8 cellular contexts compared by ENCODE assay signal in genomic region chr3:182794806-182795369, GRCh38. TPM values are rescaled to one million over a fixed set of nuclear protein-coding genes. Genes with fewer than 3 reads are reported as not detected.
DNase-seq lines count a peak whose midpoint lies in the region; ATAC-seq and TF ChIP-seq lines count a peak whose summit lies in the region.

No MANE protein-coding gene starts in this region.

- H3K4me1 ChIP-seq in foreskin keratinocyte (no peaks in the 10 kb centered on the region), skeletal muscle satellite cell (ENCODE audit: control insufficient read depth, insufficient read depth, low read length) (peaks cover 11% of the 10 kb centered on the region)

- no peak for TF ChIP-seq CTCF in foreskin keratinocyte (conservative IDR thresholded peaks at IDR 0.05)

- DNase-seq in foreskin keratinocyte (no peak), iPS-NIHi11 (ENCODE audit: low spot score) (no peak), NCI-H2081 (lab: John Stamatoyannopoulos, UW) (no peak), SW480 (ENCODE audit: low spot score) (no peak)

- peak overlapping the region; percentile 90 for H3K9ac ChIP-seq in skeletal muscle satellite cell (ENCODE audit: low read depth, low read length)

- peak overlapping the region; percentile 96 for H3K4me3 ChIP-seq in skeletal muscle satellite cell (ENCODE audit: low read length)

- no peaks in the 10 kb centered on the region for H3K9me3 ChIP-seq in skeletal muscle satellite cell (replicated peaks; ENCODE audit: low read length)

- ATAC-seq in GM19043 (IDR thresholded peaks at IDR 0.05; ENCODE audit: low read depth, unreplicated experiment) = peak; percentile 1
- no peak for ATAC-seq in SK-N-SH treated with all-trans-retinoic acid at 6 μM for 48 hours
- ATAC-seq in foreskin keratinocyte = no peak
- no peak for ATAC-seq in GM21381 (IDR thresholded peaks at IDR 0.05; ENCODE audit: unreplicated experiment)

- no peaks in the 10 kb centered on the region for H3K36me3 ChIP-seq in skeletal muscle satellite cell (ENCODE audit: insufficient read depth, low read length)

- H3K27ac ChIP-seq in foreskin keratinocyte = peak overlapping the region; percentile 64

- H3K27me3 ChIP-seq in foreskin keratinocyte (no peaks in the 10 kb centered on the region), skeletal muscle satellite cell (ENCODE audit: control insufficient read depth, insufficient read depth, low read length) (no peaks in the 10 kb centered on the region)

- peak overlapping the region; percentile 84 for H3K4me2 ChIP-seq in skeletal muscle satellite cell (ENCODE audit: low read length)

TF ChIP-seq in SK-N-SH treated with all-trans-retinoic acid at 6 μM for 48 hours, 23 proteins besides CTCF, POLR2A, EP300 and RAD21:
- TF ChIP-seq BACH2 (CRISPR knock-in tag; IDR thresholded peaks at IDR 0.05; ENCODE audit: borderline replicate concordance) (no peak), ISL1 (CRISPR knock-in tag; IDR thresholded peaks at IDR 0.05) (0 out of 2 replicates have a peak, but pooled peaks have one; percentile 6)

RNA-seq across cellular contexts. Expression of gene ATP11B, which starts 1.6 kb away (rescaled TPM):
- 45.3 and 46.0 TPM in 2 replicates for total RNA-seq in foreskin keratinocyte
- 8.2 and 9.2 TPM in 2 replicates for polyA plus RNA-seq in foreskin keratinocyte
- 40.0 and 52.0 TPM in 2 replicates for total RNA-seq in skeletal muscle satellite cell (2012; rRNA removed)
